In the genomic region with DNA sequence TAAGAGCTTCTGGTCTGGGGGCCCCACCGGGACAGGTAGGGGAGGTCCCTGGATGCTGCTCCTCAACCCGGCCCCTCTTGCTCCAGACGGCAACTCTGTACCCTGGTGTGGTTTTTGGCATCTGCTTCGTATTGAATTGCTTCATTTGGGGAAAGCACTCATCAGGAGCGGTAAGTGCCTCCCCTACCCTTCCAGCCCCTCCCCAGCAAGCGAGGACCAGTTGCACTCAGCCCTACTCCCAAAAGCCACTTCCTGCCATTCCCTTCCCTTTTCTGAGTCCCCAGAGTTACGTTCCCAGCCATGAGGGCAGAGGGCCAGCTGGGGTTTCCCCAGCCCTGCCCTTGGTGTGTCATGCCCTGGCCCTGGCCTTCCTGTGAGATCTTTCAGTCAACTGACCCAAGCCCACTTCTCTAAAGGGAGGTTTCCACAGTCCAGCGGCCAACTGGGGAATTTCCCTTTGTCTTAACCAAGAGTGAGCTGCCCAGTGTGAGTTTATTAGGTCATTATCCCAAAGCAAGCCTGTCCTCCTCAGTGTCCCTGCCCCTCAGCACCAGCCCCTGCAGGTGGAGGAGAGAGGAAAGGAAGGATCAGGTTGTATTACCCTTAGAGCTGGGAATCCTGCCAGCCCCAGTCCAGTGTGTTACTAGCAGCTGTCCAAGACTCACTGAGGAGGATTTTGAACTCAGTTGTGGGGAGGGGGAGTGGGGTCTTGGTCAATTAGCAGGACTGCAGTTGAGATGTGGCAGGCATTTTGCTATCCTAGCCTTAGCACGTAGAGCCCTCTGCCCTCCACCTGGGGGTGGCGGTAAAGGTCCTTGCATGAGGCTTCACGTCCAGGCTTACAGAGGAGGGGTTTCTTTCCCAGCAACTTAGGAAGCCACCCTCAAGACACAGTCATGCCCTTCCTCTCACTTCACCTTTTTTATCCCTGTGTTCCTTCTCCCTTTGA, we compare ENCODE assay signal across 1 cellular context.
TF ChIP-seq lines count a peak whose summit lies in the region.

No MANE protein-coding gene starts in this region.

TF ChIP-seq in K562, 482 proteins besides CTCF, POLR2A, EP300 and RAD21:
- TF ChIP-seq ZNF766 (CRISPR knock-in tag; conservative IDR thresholded peaks at IDR 0.05) (0 out of 2 replicates have a peak, but pooled peaks have one; percentile 23), GABPA (tag; conservative IDR thresholded peaks at IDR 0.05; ENCODE audit: low read depth) (peak; percentile 57), RB1 (IDR thresholded peaks at IDR 0.05; ENCODE audit: low read depth) (0 out of 2 replicates have a peak, but pooled peaks have one; percentile 18), ZC3H4 (CRISPR knock-in tag; IDR thresholded peaks at IDR 0.05; ENCODE audit: borderline replicate concordance) (0 out of 2 replicates have a peak, but pooled peaks have one; percentile 26), STAG1 (CRISPR knock-in tag; IDR thresholded peaks at IDR 0.05; ENCODE audit: borderline replicate concordance) (peak; percentile 58; the same call in 1 of the 2 replicates), SETDB1 (IDR thresholded peaks at IDR 0.05; ENCODE audit: low read length) (no peak), MAFF (IDR thresholded peaks at IDR 0.05; ENCODE audit: low read length) (no peak), SMC3 (conservative IDR thresholded peaks at IDR 0.05; ENCODE audit: insufficient read depth, low read depth, low read length) (peak; percentile 35; the same call in 1 of the 2 replicates)
- TF ChIP-seq, protein P1, sequence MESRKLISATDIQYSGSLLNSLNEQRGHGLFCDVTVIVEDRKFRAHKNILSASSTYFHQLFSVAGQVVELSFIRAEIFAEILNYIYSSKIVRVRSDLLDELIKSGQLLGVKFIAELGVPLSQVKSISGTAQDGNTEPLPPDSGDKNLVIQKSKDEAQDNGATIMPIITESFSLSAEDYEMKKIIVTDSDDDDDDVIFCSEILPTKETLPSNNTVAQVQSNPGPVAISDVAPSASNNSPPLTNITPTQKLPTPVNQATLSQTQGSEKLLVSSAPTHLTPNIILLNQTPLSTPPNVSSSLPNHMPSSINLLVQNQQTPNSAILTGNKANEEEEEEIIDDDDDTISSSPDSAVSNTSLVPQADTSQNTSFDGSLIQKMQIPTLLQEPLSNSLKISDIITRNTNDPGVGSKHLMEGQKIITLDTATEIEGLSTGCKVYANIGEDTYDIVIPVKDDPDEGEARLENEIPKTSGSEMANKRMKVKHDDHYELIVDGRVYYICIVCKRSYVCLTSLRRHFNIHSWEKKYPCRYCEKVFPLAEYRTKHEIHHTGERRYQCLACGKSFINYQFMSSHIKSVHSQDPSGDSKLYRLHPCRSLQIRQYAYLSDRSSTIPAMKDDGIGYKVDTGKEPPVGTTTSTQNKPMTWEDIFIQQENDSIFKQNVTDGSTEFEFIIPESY (CRISPR knock-in tag; IDR thresholded peaks at IDR 0.05): peak; percentile 93
- TF ChIP-seq, protein P2, sequence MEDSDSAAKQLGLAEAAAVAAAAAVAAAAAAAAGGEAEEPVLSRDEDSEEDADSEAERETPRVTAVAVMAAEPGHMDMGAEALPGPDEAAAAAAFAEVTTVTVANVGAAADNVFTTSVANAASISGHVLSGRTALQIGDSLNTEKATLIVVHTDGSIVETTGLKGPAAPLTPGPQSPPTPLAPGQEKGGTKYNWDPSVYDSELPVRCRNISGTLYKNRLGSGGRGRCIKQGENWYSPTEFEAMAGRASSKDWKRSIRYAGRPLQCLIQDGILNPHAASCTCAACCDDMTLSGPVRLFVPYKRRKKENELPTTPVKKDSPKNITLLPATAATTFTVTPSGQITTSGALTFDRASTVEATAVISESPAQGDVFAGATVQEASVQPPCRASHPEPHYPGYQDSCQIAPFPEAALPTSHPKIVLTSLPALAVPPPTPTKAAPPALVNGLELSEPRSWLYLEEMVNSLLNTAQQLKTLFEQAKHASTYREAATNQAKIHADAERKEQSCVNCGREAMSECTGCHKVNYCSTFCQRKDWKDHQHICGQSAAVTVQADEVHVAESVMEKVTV (CRISPR knock-in tag; IDR thresholded peaks at IDR 0.05): 0 out of 2 replicates have a peak, but pooled peaks have one; percentile 11
